In the genomic region with DNA sequence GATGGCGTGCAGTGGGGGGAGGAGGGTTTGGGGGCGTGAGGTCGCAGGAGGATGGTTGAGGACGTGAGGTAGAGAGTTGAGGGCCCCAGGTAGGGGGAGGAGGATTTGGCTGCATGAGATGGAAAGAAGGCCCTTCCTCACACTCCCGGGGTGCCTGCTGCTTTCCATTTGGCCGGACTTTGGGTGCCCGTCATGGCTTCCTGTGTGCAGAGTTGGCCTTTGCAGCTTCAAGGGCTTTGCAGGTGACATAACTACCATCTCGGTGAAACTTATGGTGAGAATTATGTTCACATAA, we compare ENCODE assay signal across 19 cellular contexts. TPM values are rescaled to one million over a fixed set of nuclear protein-coding genes. Genes with fewer than 3 reads are reported as not detected.
DNase-seq lines count a peak whose midpoint lies in the region; ATAC-seq and TF ChIP-seq lines count a peak whose summit lies in the region.
"Had no signal": no experiment of that assay in that cellular context is flagged by ENCODE, and none has a peak within 500 bp of the region (broad histone marks: within the 10 kb centered on the region; RNA-seq: fewer than 3 reads in every experiment).

No MANE protein-coding gene starts in this region.

- TF ChIP-seq POLR2A in heart left ventricle (IDR thresholded peaks at IDR 0.05) (no peak), sigmoid colon (IDR thresholded peaks at IDR 0.05) (no peak)

- no peak for TF ChIP-seq EP300 in sigmoid colon (IDR thresholded peaks at IDR 0.05)

- TF ChIP-seq CTCF in heart left ventricle (IDR thresholded peaks at IDR 0.05) (no peak), HFFc6 (IDR thresholded peaks at IDR 0.05) (no peak), glutamatergic neuron (IDR thresholded peaks at IDR 0.05; ENCODE audit: partially characterized antibody, unreplicated experiment) (no peak), psoas muscle (IDR thresholded peaks at IDR 0.05) (no peak), sigmoid colon (IDR thresholded peaks at IDR 0.05) (no peak)

- H3K4me1 ChIP-seq in heart left ventricle, result peaks cover 0 to 31% (median 9%) of the 10 kb centered on the region in 12 donors
- peaks cover 16% of the 10 kb centered on the region for H3K4me1 ChIP-seq in psoas muscle
- peaks cover 0 to 20% (median 11%) of the 10 kb centered on the region in 4 donors for H3K4me1 ChIP-seq in sigmoid colon
- H3K4me1 ChIP-seq: Caco-2 had no signal

- no peaks in the 10 kb centered on the region for H3K27me3 ChIP-seq in heart left ventricle
- H3K27me3 ChIP-seq in psoas muscle (ENCODE audit: insufficient read depth in 3 of 3, low read length in 2 of 3), result no peaks in the 10 kb centered on the region
- H3K27me3 ChIP-seq in sigmoid colon, result no peaks in the 10 kb centered on the region
- H3K27me3 ChIP-seq in MG63, result no peaks in the 10 kb centered on the region

- H3K9me3 Mint-ChIP-seq in HFFc6 (no peaks in the 10 kb centered on the region), glutamatergic neuron (ENCODE audit: unreplicated experiment) (peaks cover 3% of the 10 kb centered on the region)

- 46 to 66% (median 61%) methylated on average over 8 of the region's 8 CpGs for WGBS in heart left ventricle, 4 donors
- WGBS in psoas muscle, 3 donors, result 57 to 87% (median 67%) methylated on average over 7 to 8 of the region's 8 CpGs
- WGBS in sigmoid colon, 2 donors, result 95 to 96% methylated on average over 8 of the region's 8 CpGs

- H3K27ac Mint-ChIP-seq in HFFc6, result peak overlapping the region; percentile 18; the same call in 1 of the 2 replicates
- H3K27ac Mint-ChIP-seq in glutamatergic neuron (ENCODE audit: unreplicated experiment), result no peak overlapping the region

- DNase-seq in heart left ventricle (peak in 1 of 5 donors; percentile 28), left cardiac atrium (no peak), HFFc6 (no peak), glutamatergic neuron (no peak), psoas muscle (no peak), sigmoid colon (no peak), MG63 (no peak)
- DNase-seq in stimulated activated CD8-positive, alpha-beta memory T cell treated with anti-CD3 and anti-CD28 coated beads, Interleukin-4, amount 100 ng/mL, for 48 hours, result no peak
- DNase-seq: Caco-2; DMS79; KG1; MM.1S; NCI-H1105; NCI-H187 treated with DMSO at 0.1 percent for 48 hours; NCI-H524; NK-92 treated with Interleukin-12 subunit alpha and Interleukin-12 subunit beta, amount 100 ng/mL, for 24 hours had no signal

- no peaks in the 10 kb centered on the region for H3K9me3 ChIP-seq in heart left ventricle
- H3K9me3 ChIP-seq in psoas muscle, result no peaks in the 10 kb centered on the region
- no peaks in the 10 kb centered on the region for H3K9me3 ChIP-seq in sigmoid colon
- no peaks in the 10 kb centered on the region for H3K9me3 ChIP-seq in MG63
- H3K9me3 ChIP-seq: Caco-2 had no signal

- H3K4me1 Mint-ChIP-seq in HFFc6 (ENCODE audit: low read depth), result peaks cover 14% of the 10 kb centered on the region
- no peaks in the 10 kb centered on the region for H3K4me1 Mint-ChIP-seq in glutamatergic neuron (ENCODE audit: low read depth, unreplicated experiment)

- H3K4me3 Mint-ChIP-seq in HFFc6, result no peak overlapping the region; the same call in 1 of the 2 replicates
- peak overlapping the region; percentile 30 for H3K4me3 Mint-ChIP-seq in glutamatergic neuron (ENCODE audit: unreplicated experiment)

- H3K4me3 ChIP-seq in heart left ventricle (peak overlapping the region in 11 of 12 donors; percentile 5 to 79 (median 38)), psoas muscle (peak overlapping the region; percentile 48), sigmoid colon (no peak overlapping the region), MG63 (no peak overlapping the region)
- H3K4me3 ChIP-seq: SK-N-MC had no signal

- H3K36me3 Mint-ChIP-seq in HFFc6 (ENCODE audit: low read depth), result no peaks in the 10 kb centered on the region
- H3K36me3 Mint-ChIP-seq in glutamatergic neuron (ENCODE audit: unreplicated experiment), result no peaks in the 10 kb centered on the region
- H3K36me3 Mint-ChIP-seq: CD14-positive monocyte had no signal

- no peak for ATAC-seq in heart left ventricle
- no peak for ATAC-seq in left cardiac atrium
- no peak for ATAC-seq in psoas muscle

- peak overlapping the region in 7 of 12 donors; percentile 23 to 89 (median 42) for H3K27ac ChIP-seq in heart left ventricle
- H3K27ac ChIP-seq in psoas muscle, result peak overlapping the region; percentile 17
- H3K27ac ChIP-seq in sigmoid colon, result no peak overlapping the region
- H3K27ac ChIP-seq: HL-60, SK-N-MC had no signal

- intact Hi-C loops in heart left ventricle (cut with DNase I), result loop anchor here in 6 of 10 donors (5.0 to 10.0 kb wide), 3 partner anchors 70 to 230 kb away; partner anchors contain the start of genes GFM1 (in 6 of the 6) and MFSD1 (in 1 of the 6)
- intact Hi-C loops in left cardiac atrium (cut with DNase I), result no loop called here
- intact Hi-C loops in psoas muscle (cut with DNase I), result loop anchor here (5.0 kb wide), 1 partner anchor 70 kb away; the partner anchor contains the start of gene GFM1 (in 2 of the 2)
- intact Hi-C loops in sigmoid colon (cut with DNase I), result loop anchor here (10.0 kb wide), 2 partner anchors 72 to 232 kb away; partner anchors contain the start of genes GFM1 and MFSD1

- H3K27me3 Mint-ChIP-seq in HFFc6 (ENCODE audit: insufficient read depth) (peaks cover 6% of the 10 kb centered on the region), glutamatergic neuron (ENCODE audit: unreplicated experiment) (peaks cover 6% of the 10 kb centered on the region)

- H3K36me3 ChIP-seq in heart left ventricle, result no peaks in the 10 kb centered on the region
- H3K36me3 ChIP-seq in psoas muscle (ENCODE audit: insufficient read depth in 1 of 2, low read depth in 1 of 2), result no peaks in the 10 kb centered on the region
- H3K36me3 ChIP-seq in sigmoid colon, result no peaks in the 10 kb centered on the region
- H3K36me3 ChIP-seq in MG63, result no peaks in the 10 kb centered on the region

RNA-seq across cellular contexts. Expression of gene MLF1, which starts 1.7 kb away (rescaled TPM):
- total RNA-seq in heart left ventricle (100 to 1,000 TPM in 6 of 9 donors, 10 to 100 TPM in 3; 64.9 to 258 (median 123) TPM), left cardiac atrium (100 to 1,000 TPM; 126 to 199 TPM), glutamatergic neuron (ENCODE audit: unreplicated experiment) (16.8 TPM), psoas muscle (10 to 100 TPM; 15.4 to 37.4 (median 20.8) TPM), sigmoid colon (10 to 100 TPM in 2 of 4 donors, 1 to 10 TPM in 2; 5.0 to 11.8 (median 10.1) TPM)
- polyA plus RNA-seq in heart left ventricle (10 to 100 TPM; 85.6 to 93.5 TPM), psoas muscle (100 to 1,000 TPM in 1 of 3 donors, 10 to 100 TPM in 1, 1 to 10 TPM in 1; 4.9 to 117 (median 35.0) TPM), sigmoid colon (10 to 100 TPM in 1 of 3 donors, 1 to 10 TPM in 2; 3.0 to 14.1 (median 3.8) TPM)
- total RNA-seq in HFFc6 (2021; fragmentation: NEBNext Ultra II Directional; extraction: Animal tissue kit (Norgen Biotek cat#: 25700)), result 1 to 10 TPM; 1.6 to 4.0 (median 2.9) TPM
- total RNA-seq in MG63 (2014; rRNA removed; shearing (Covaris generic); ENCODE audit: low replicate concordance), result 41.2 and 45.8 TPM in 2 replicates
- total RNA-seq: Caco-2 had no signal

Comparison
In these comparisons a context has a peak if more than half of its experiments do, and no peak if none do; other contexts are left out.
1. intact Hi-C loops: an anchor here in heart left ventricle (5.0 to 10.0 kb wide), psoas muscle (5.0 kb wide) and sigmoid colon (10.0 kb wide); none called in left cardiac atrium.
2. H3K27ac ChIP-seq: peak in heart left ventricle (7 of 12) and psoas muscle (single experiment); none in sigmoid colon (0 of 4).
3. H3K4me3 ChIP-seq: peak in heart left ventricle (11 of 12) and psoas muscle (single experiment); none in sigmoid colon (0 of 4) and MG63 (single experiment).